In the genomic region with DNA sequence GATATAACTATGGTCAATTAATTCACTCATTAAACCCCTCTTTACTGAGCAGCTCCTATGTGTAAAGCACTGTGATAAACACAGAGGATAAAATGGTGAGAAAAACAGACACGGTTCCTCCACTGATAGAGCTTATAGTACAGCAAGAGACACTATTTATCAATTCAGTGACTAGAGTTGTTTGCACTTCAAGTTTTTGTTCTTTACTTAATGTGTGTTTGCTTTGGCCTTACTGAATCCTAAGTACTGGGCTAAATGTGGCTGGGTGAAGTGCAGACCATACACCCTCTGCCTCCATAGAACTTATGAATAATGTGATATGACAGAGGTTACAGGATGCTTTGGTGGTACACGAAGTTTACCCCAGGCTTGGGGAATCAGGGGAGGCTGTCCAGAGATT, we compare ENCODE assay signal across 18 cellular contexts.
"Had no signal": no experiment of that assay in that cellular context is flagged by ENCODE, and none has a peak within 500 bp of the region (broad histone marks: within the 10 kb centered on the region; RNA-seq: fewer than 3 reads in every experiment).

No MANE protein-coding gene starts in this region.

- H3K9me3 ChIP-seq: body of pancreas, lower lobe of right lung, psoas muscle, stomach had no signal

- H3K36me3 Mint-ChIP-seq: mesothelial cell of epicardium, type B pancreatic cell had no signal

- H3K4me1 Mint-ChIP-seq: activated B cell treated with CpG ODN at 0.5 μM for 24 hours had no signal

- H3K27ac Mint-ChIP-seq: activated B cell treated with CpG ODN at 0.5 μM for 24 hours; activated CD4-positive, alpha-beta memory T cell treated with anti-CD3 and anti-CD28 coated beads, Interleukin-2, amount 10 ng/mL, durations not matched to agents 7 days and 5 days; activated T-helper 2 cell treated with anti-CD3 and anti-CD28 coated beads, Interferon-gamma antibody, Interleukin-2, Interleukin-4, amounts not matched to agents 10 μg/mL and 5 μg/mL and 100 μg/mL, durations not matched to agents 14 hours and 24 hours and 36 hours; mesothelial cell of epicardium; type B pancreatic cell had no signal

- H3K4me3 Mint-ChIP-seq: activated B cell treated with CpG ODN at 0.5 μM for 24 hours; activated CD4-positive, alpha-beta memory T cell treated with anti-CD3 and anti-CD28 coated beads, Interleukin-2, amount 10 ng/mL, durations not matched to agents 7 days and 5 days; activated CD8-positive, alpha-beta memory T cell treated with anti-CD3 and anti-CD28 coated beads, Interleukin-2, amount 10 ng/mL, durations not matched to agents 7 days and 5 days; mesothelial cell of epicardium; neural crest cell; type B pancreatic cell had no signal

- H3K36me3 ChIP-seq: lower lobe of right lung, stomach had no signal

- DNase-seq: activated B cell treated with CpG ODN at 0.5 μM for 24 hours; activated CD4-positive, alpha-beta memory T cell treated with anti-CD3 and anti-CD28 coated beads, Interleukin-2, amount 10 ng/mL, durations not matched to agents 7 days and 5 days; activated CD4-positive, alpha-beta T cell treated with anti-CD3 and anti-CD28 coated beads for 4 hours; activated CD8-positive, alpha-beta memory T cell treated with anti-CD3 and anti-CD28 coated beads, Interleukin-2, amount 10 ng/mL, durations not matched to agents 7 days and 5 days; activated naive CD4-positive, alpha-beta T cell treated with Interleukin-2 at 50 U/mL for 16 hours; body of pancreas; left cardiac atrium; lower lobe of right lung; psoas muscle; right cardiac atrium; stimulated activated CD4-positive, alpha-beta T cell treated with anti-CD3 and anti-CD28 coated beads, Interleukin-4, amount 100 ng/mL, for 1 hour; stomach had no signal

- H3K27me3 ChIP-seq: body of pancreas, hepatocyte, stomach had no signal

- H3K9me3 Mint-ChIP-seq: activated B cell treated with CpG ODN at 0.5 μM for 24 hours, mesothelial cell of epicardium, neural crest cell, type B pancreatic cell had no signal

- H3K4me3 ChIP-seq: body of pancreas, hepatocyte, lower lobe of right lung, psoas muscle, skin epidermis, stomach had no signal

- H3K27me3 Mint-ChIP-seq: activated B cell treated with CpG ODN at 0.5 μM for 24 hours; activated CD4-positive, alpha-beta memory T cell treated with anti-CD3 and anti-CD28 coated beads, Interleukin-2, amount 10 ng/mL, durations not matched to agents 7 days and 5 days; activated CD8-positive, alpha-beta memory T cell treated with anti-CD3 and anti-CD28 coated beads, Interleukin-2, amount 10 ng/mL, durations not matched to agents 7 days and 5 days had no signal

- ATAC-seq: activated CD8-positive, alpha-beta memory T cell treated with anti-CD3 and anti-CD28 coated beads, Interleukin-2, amount 10 ng/mL, durations not matched to agents 7 days and 5 days; body of pancreas; left cardiac atrium; lower lobe of right lung; psoas muscle; right cardiac atrium had no signal

- H3K4me2 ChIP-seq: hepatocyte had no signal

- H3K27ac ChIP-seq: body of pancreas, hepatocyte, lower lobe of right lung, psoas muscle, stomach had no signal

- H2AFZ ChIP-seq: hepatocyte had no signal
